ENCODE assay signal across 1 cellular context in the genomic region with DNA sequence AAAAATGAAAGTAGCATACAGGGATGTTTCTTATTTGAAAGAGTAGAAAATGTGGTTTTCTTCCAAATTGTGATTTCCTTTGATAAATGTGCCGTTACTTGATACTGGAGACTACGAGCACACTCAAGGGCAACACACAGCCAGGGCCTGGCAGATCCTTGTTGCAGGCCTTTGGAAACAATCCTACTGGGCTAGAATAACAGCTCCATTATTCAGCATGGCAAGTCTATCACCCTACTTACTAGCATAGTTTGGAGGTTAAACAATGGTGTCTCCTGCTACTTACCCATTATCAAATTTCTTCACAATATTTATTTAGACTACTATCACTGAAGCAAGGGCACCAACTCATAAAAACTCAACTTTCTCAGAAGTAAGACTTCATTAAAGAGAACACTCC.
TF ChIP-seq lines count a peak whose summit lies in the region.

No MANE protein-coding gene starts in this region.

TF ChIP-seq in WTC11, 78 proteins besides CTCF, POLR2A, EP300 and RAD21 (continued from another document):
- TF ChIP-seq MLX (CRISPR knock-in tag; IDR thresholded peaks at IDR 0.05), result no peak
- no peak for TF ChIP-seq GABPB1 (CRISPR knock-in tag; IDR thresholded peaks at IDR 0.05)
- no peak for TF ChIP-seq PRRX2 (CRISPR knock-in tag; IDR thresholded peaks at IDR 0.05)
- TF ChIP-seq IRF2 (CRISPR knock-in tag; IDR thresholded peaks at IDR 0.05; ENCODE audit: borderline replicate concordance, low read depth), result no peak
- TF ChIP-seq ERG (CRISPR knock-in tag; IDR thresholded peaks at IDR 0.05), result no peak
- no peak for TF ChIP-seq MXD4 (CRISPR knock-in tag; IDR thresholded peaks at IDR 0.05; ENCODE audit: borderline replicate concordance)
- TF ChIP-seq CREB1 (CRISPR knock-in tag; IDR thresholded peaks at IDR 0.05), result no peak
- TF ChIP-seq RORB (CRISPR knock-in tag; IDR thresholded peaks at IDR 0.05), result no peak
- TF ChIP-seq, protein P1, sequence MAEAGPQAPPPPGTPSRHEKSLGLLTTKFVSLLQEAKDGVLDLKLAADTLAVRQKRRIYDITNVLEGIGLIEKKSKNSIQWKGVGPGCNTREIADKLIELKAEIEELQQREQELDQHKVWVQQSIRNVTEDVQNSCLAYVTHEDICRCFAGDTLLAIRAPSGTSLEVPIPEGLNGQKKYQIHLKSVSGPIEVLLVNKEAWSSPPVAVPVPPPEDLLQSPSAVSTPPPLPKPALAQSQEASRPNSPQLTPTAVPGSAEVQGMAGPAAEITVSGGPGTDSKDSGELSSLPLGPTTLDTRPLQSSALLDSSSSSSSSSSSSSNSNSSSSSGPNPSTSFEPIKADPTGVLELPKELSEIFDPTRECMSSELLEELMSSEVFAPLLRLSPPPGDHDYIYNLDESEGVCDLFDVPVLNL (CRISPR knock-in tag; IDR thresholded peaks at IDR 0.05; ENCODE audit: borderline replicate concordance, low read depth), result no peak
- no peak for TF ChIP-seq SMAD3 (CRISPR knock-in tag; IDR thresholded peaks at IDR 0.05; ENCODE audit: borderline replicate concordance)
- TF ChIP-seq, protein P2, sequence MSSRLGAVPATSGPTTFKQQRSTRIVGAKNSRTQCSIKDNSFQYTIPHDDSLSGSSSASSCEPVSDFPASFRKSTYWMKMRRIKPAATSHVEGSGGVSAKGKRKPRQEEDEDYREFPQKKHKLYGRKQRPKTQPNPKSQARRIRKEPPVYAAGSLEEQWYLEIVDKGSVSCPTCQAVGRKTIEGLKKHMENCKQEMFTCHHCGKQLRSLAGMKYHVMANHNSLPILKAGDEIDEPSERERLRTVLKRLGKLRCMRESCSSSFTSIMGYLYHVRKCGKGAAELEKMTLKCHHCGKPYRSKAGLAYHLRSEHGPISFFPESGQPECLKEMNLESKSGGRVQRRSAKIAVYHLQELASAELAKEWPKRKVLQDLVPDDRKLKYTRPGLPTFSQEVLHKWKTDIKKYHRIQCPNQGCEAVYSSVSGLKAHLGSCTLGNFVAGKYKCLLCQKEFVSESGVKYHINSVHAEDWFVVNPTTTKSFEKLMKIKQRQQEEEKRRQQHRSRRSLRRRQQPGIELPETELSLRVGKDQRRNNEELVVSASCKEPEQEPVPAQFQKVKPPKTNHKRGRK (CRISPR knock-in tag; IDR thresholded peaks at IDR 0.05; ENCODE audit: borderline replicate concordance), result no peak
- TF ChIP-seq, protein P3, sequence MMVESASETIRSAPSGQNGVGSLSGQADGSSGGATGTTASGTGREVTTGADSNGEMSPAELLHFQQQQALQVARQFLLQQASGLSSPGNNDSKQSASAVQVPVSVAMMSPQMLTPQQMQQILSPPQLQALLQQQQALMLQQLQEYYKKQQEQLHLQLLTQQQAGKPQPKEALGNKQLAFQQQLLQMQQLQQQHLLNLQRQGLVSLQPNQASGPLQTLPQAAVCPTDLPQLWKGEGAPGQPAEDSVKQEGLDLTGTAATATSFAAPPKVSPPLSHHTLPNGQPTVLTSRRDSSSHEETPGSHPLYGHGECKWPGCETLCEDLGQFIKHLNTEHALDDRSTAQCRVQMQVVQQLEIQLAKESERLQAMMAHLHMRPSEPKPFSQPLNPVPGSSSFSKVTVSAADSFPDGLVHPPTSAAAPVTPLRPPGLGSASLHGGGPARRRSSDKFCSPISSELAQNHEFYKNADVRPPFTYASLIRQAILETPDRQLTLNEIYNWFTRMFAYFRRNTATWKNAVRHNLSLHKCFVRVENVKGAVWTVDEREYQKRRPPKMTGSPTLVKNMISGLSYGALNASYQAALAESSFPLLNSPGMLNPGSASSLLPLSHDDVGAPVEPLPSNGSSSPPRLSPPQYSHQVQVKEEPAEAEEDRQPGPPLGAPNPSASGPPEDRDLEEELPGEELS (CRISPR knock-in tag; IDR thresholded peaks at IDR 0.05), result no peak
- TF ChIP-seq ZNF263 (CRISPR knock-in tag; IDR thresholded peaks at IDR 0.05; ENCODE audit: low read depth), result no peak
- no peak for TF ChIP-seq USF1 (CRISPR knock-in tag; IDR thresholded peaks at IDR 0.05)
- TF ChIP-seq JAZF1 (CRISPR knock-in tag; IDR thresholded peaks at IDR 0.05), result no peak
